In the genomic region with DNA sequence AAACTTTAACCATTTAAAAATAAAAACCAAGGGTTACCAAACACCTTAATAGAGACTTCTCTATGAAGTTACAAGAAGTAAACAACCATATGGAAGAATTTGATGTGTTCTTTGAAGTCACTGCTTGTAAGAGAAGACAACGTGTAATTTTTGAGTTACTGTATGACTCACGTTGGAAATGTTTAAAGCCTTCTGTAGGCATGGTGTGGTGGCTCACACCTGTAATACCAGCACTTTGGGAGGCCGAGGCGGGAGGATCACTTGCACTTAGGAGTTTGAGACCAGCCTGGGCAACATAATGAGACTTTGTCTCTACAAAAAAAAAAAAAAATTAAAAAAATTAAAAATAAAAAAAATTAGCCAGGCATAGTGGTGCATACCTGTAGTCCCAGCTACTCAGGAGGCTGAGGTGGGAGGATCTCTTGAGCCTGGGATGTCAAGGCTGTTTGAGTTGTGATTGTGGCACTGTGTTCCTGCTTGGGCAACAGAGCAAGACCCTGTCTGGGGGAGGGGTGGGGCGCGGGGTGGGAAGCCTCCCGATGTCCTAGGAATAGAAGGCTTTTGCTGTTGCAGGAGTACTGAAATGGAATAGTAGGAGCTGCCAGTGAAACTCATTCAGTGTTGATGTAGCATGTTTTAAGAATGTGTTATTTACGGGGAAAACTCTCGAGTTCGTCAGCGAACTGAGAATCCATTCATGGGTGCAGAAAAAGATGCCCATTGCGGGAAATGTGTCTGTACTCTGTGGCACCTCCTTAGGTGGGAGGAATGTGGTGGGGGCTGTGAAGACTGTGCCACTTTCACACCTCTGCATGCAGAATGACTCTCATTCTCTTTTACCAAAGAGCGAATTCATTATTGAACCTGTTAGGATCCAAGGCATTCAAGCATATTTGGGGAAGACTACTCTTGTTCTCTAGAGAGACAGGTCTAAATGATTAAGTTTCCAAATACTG, we compare ENCODE assay signal across 23 cellular contexts.
DNase-seq lines count a peak whose midpoint lies in the region; ATAC-seq, FAIRE-seq and TF ChIP-seq lines count a peak whose summit lies in the region.
"Had no signal": no experiment of that assay in that cellular context is flagged by ENCODE, and none has a peak within 500 bp of the region (broad histone marks: within the 10 kb centered on the region; RNA-seq: fewer than 3 reads in every experiment).

No MANE protein-coding gene starts in this region.

- no peak overlapping the region for H3K4me3 ChIP-seq in brain microvascular endothelial cell (ENCODE audit: low read depth, low read length)
- H3K4me3 ChIP-seq in right lobe of liver: no peak overlapping the region
- H3K4me3 ChIP-seq in spleen: no peak overlapping the region
- H3K4me3 ChIP-seq: colonic mucosa, SK-N-MC, thoracic aorta had no signal

- H3K36me3 ChIP-seq in brain microvascular endothelial cell (replicated peaks) (peaks cover 13% of the 10 kb centered on the region), right lobe of liver (no peaks in the 10 kb centered on the region), spleen (no peaks in the 10 kb centered on the region)
- H3K36me3 ChIP-seq: colonic mucosa, thoracic aorta had no signal

- in situ Hi-C loops in brain microvascular endothelial cell (cut with HindIII; ENCODE audit: low pct_ligation_motif_present, low sequenced_read_pairs): no loop called here

- no peak overlapping the region for H3K27ac Mint-ChIP-seq in activated CD4-positive, alpha-beta T cell treated with anti-CD3 and anti-CD28 coated beads, Interleukin-2, amount 10 ng/mL, durations not matched to agents 24 days and 14 days

- TF ChIP-seq CTCF in brain microvascular endothelial cell (IDR thresholded peaks at IDR 0.05; ENCODE audit: low read depth, low read length, missing control alignments) (no peak), right lobe of liver (IDR thresholded peaks at IDR 0.05) (no peak), spleen (IDR thresholded peaks at IDR 0.05 in 8 of 11, conservative IDR thresholded peaks at IDR 0.05 in 3 of 11) (no peak), omental fat pad (IDR thresholded peaks at IDR 0.05) (no peak)

- FAIRE-seq in HTR-8/SVneo (lab: Jason Lieb, UNC): no peak
- FAIRE-seq: D721Med had no signal

- H3K27me3 Mint-ChIP-seq in activated CD4-positive, alpha-beta T cell treated with anti-CD3 and anti-CD28 coated beads, Interleukin-2, amount 10 ng/mL, durations not matched to agents 24 days and 14 days: no peaks in the 10 kb centered on the region

- H3K4me1 ChIP-seq in right lobe of liver (peaks cover 0 to 66% (median 18%) of the 10 kb centered on the region in 4 donors), spleen (peaks cover 13 to 86% (median 41%) of the 10 kb centered on the region in 6 donors)

- peaks cover 1% of the 10 kb centered on the region for H3K36me3 Mint-ChIP-seq in activated CD4-positive, alpha-beta T cell treated with anti-CD3 and anti-CD28 coated beads, Interleukin-2, amount 10 ng/mL, durations not matched to agents 24 days and 14 days (ENCODE audit: low read depth)

- H3K27me3 ChIP-seq in brain microvascular endothelial cell (replicated peaks): no peaks in the 10 kb centered on the region
- H3K27me3 ChIP-seq in right lobe of liver: no peaks in the 10 kb centered on the region
- no peaks in the 10 kb centered on the region for H3K27me3 ChIP-seq in spleen (replicated peaks in 1 of 7)
- H3K27me3 ChIP-seq: colonic mucosa had no signal

- H3K9me3 Mint-ChIP-seq in activated CD4-positive, alpha-beta T cell treated with anti-CD3 and anti-CD28 coated beads, Interleukin-2, amount 10 ng/mL, durations not matched to agents 24 days and 14 days: peaks cover 4% of the 10 kb centered on the region

- H3K4me3 Mint-ChIP-seq in activated CD4-positive, alpha-beta T cell treated with anti-CD3 and anti-CD28 coated beads, Interleukin-2, amount 10 ng/mL, durations not matched to agents 24 days and 14 days: no peak overlapping the region

- intact Hi-C loops in activated CD4-positive, alpha-beta T cell treated with anti-CD3 and anti-CD28 coated beads, Interleukin-2, amount 10 ng/mL, durations not matched to agents 24 days and 14 days (cut with micrococcal nuclease): no loop called here
- intact Hi-C loops in right lobe of liver (cut with DNase I): no loop called here
- intact Hi-C loops in spleen (cut with DNase I; ENCODE audit: low total_unique reads): no loop called here

- H3K27ac ChIP-seq in brain microvascular endothelial cell (peak overlapping the region; percentile 19), right lobe of liver (peak overlapping the region in 2 of 3 donors; percentile 3 to 52), spleen (peak overlapping the region in 6 of 8 donors; percentile 2 to 79 (median 37))
- H3K27ac ChIP-seq: colonic mucosa, SK-N-MC, thoracic aorta had no signal

- whole genome bisulfite sequencing in right lobe of liver (ENCODE audit: insufficient coverage, low coverage, low lambda C conversion rate, missing lambda C conversion rate): 79% methylated on average over 13 of the region's 13 CpGs
- WGBS in spleen, 5 donors: 74 to 81% (median 77%) methylated on average over 13 of the region's 13 CpGs

- no peaks in the 10 kb centered on the region for H3K9me3 ChIP-seq in right lobe of liver
- H3K9me3 ChIP-seq in spleen: no peaks in the 10 kb centered on the region
- H3K9me3 ChIP-seq: colonic mucosa, thoracic aorta had no signal

- TF ChIP-seq POLR2A in right lobe of liver (IDR thresholded peaks at IDR 0.05): no peak
- TF ChIP-seq POLR2A in spleen (IDR thresholded peaks at IDR 0.05): no peak

- peak; percentile 20 for DNase-seq in activated CD4-positive, alpha-beta T cell treated with anti-CD3 and anti-CD28 coated beads for 48 hours
- no peak for DNase-seq in activated CD4-positive, alpha-beta T cell treated with anti-CD3 and anti-CD28 coated beads, Interleukin-2, amount 10 ng/mL, durations not matched to agents 24 days and 14 days
- DNase-seq in brain microvascular endothelial cell (no peak), right lobe of liver (no peak), spleen (no peak), omental fat pad (ENCODE audit: low spot score) (no peak), HTR-8/SVneo (ENCODE audit: insufficient read length, low spot score) (no peak)
- DNase-seq: 8988T; activated CD4-positive, CD25-positive, alpha-beta regulatory T cell treated with anti-CD3 and anti-CD28 coated beads, Interleukin-2, amount 50 U/mL, for 72 hours; activated CD8-positive, alpha-beta memory T cell treated with anti-CD3 and anti-CD28 coated beads, Interleukin-2, amount 50 U/mL, for 48 hours; activated gamma-delta T cell treated with Interleukin-2 at 50 U/mL for 16 hours; colonic mucosa; NCI-H1436; NCI-H2171; NCI-H774; posterior cingulate gyrus; stimulated activated CD4-positive, alpha-beta T cell treated with anti-CD3 and anti-CD28 coated beads, Interleukin-4, amount 100 ng/mL, for 24 hours; T-helper 9 cell had no signal

- H3K4me1 Mint-ChIP-seq in activated CD4-positive, alpha-beta T cell treated with anti-CD3 and anti-CD28 coated beads, Interleukin-2, amount 10 ng/mL, durations not matched to agents 24 days and 14 days: peaks cover 14% of the 10 kb centered on the region

- no peak for ATAC-seq in right lobe of liver
- ATAC-seq in omental fat pad (ENCODE audit: low FRiP score): no peak
- no peak for ATAC-seq in HG03097 (IDR thresholded peaks at IDR 0.05; ENCODE audit: low FRiP score, unreplicated experiment)
- ATAC-seq: left lobe of liver had no signal
